ENCODE assay signal across 13 cellular contexts in the genomic region with DNA sequence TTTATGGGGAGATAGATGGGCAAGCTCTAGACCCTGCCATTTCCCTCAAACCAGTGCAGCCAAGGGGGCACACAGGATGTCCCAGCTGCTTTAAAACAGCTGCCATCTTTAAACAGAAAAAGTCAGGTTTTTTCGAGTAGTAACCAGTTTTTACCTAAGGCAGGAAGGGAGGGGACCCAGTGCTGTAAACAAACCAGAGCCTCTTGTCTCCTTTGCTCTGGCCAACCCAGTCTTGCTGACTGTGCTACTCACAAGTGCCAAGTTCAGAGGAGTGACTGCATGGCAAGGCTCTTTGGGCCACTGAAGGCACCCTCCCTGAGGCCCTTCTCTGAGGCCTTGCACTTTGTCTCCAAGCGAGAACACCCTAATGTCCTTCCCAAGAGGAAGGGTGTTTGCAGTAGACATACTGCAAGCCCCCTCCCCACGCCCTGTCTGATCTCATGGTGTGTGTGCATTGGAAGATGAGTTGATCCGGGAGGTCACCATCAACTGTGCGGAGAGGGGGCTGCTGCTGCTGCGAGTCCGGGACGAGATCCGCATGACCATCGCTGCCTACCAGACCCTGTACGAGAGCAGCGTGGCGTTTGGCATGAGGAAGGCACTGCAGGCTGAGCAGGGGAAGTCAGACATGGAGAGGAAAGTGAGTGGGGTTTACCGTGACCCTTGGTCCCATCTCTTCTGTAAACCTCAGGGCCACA.
"Had no signal": no experiment of that assay in that cellular context is flagged by ENCODE, and none has a peak within 500 bp of the region (broad histone marks: within the 10 kb centered on the region; RNA-seq: fewer than 3 reads in every experiment).

No MANE protein-coding gene starts in this region.

- H3K27ac ChIP-seq: breast epithelium, epithelial cell of prostate, gastroesophageal sphincter, pancreas, sigmoid colon, spleen, thyroid gland had no signal

- H3K27me3 ChIP-seq: breast epithelium, gastroesophageal sphincter, pancreas, sigmoid colon, thyroid gland had no signal

- H3K9me3 ChIP-seq: breast epithelium, gastroesophageal sphincter, pancreas, sigmoid colon, spleen, thyroid gland had no signal

- ATAC-seq: activated naive CD8-positive, alpha-beta T cell treated with anti-CD3 and anti-CD28 coated beads, Interleukin-2, amount 50 U/mL, for 24 hours; gastroesophageal sphincter; pancreas had no signal

- H3K27me3 Mint-ChIP-seq: activated naive CD8-positive, alpha-beta T cell treated with anti-CD3 and anti-CD28 coated beads, Interleukin-2, amount 50 U/mL, for 24 hours had no signal

- H3K27ac Mint-ChIP-seq: activated naive CD8-positive, alpha-beta T cell treated with anti-CD3 and anti-CD28 coated beads, Interleukin-2, amount 50 U/mL, for 24 hours; activated T-cell treated with anti-CD3 and anti-CD28 coated beads, Interleukin-2, amount 50 U/mL, for 24 hours had no signal

- DNase-seq: cerebellar nuclear complex, pancreas, sigmoid colon, spleen, thyroid gland had no signal

- H3K4me3 Mint-ChIP-seq: activated naive CD8-positive, alpha-beta T cell treated with anti-CD3 and anti-CD28 coated beads, Interleukin-2, amount 50 U/mL, for 24 hours; activated T-cell treated with anti-CD3 and anti-CD28 coated beads, Interleukin-2, amount 50 U/mL, for 24 hours; naive B cell; T-helper 2 cell treated with Interferon-gamma antibody and Interleukin-4, amounts not matched to agents 5 μg/mL and 100 μg/mL, for 36 hours had no signal

- FAIRE-seq: islet of Langerhans, pancreas had no signal

- H3K4me3 ChIP-seq: breast epithelium, gastroesophageal sphincter, pancreas, sigmoid colon, spleen, thyroid gland had no signal
